Comparison of ENCODE assay signal across 8 cellular contexts in genomic region chr22:19766506-19767426, GRCh38. TPM values are rescaled to one million over a fixed set of nuclear protein-coding genes. Genes with fewer than 3 reads are reported as not detected.
DNase-seq lines count a peak whose midpoint lies in the region; ATAC-seq and TF ChIP-seq lines count a peak whose summit lies in the region.

No MANE protein-coding gene starts in this region.

- peaks cover 68% of the 10 kb centered on the region for H3K27me3 ChIP-seq in H7 (ENCODE audit: control insufficient read depth, insufficient read depth, low read length)
- H3K27me3 ChIP-seq in effector memory CD4-positive, alpha-beta T cell (replicated peaks; ENCODE audit: control insufficient read depth, insufficient read depth, low read length, poor library complexity, severe bottlenecking) = peaks cover 47% of the 10 kb centered on the region
- H3K27me3 ChIP-seq in trophoblast cell (ENCODE audit: insufficient read depth, low read length) = peaks cover 80% of the 10 kb centered on the region

- H4K12ac ChIP-seq in trophoblast cell (ENCODE audit: low read depth, low read length) = no peak overlapping the region

- no peak overlapping the region for H4K91ac ChIP-seq in trophoblast cell (ENCODE audit: low read depth, low read length)

- no peak overlapping the region for H3K9ac ChIP-seq in trophoblast cell (ENCODE audit: low read length)

- no peaks in the 10 kb centered on the region for H3K79me2 ChIP-seq in trophoblast cell (ENCODE audit: control insufficient read depth, insufficient read depth, low read length, poor library complexity)

- no peak overlapping the region for H3K18ac ChIP-seq in trophoblast cell (ENCODE audit: low read length)

- H2BK12ac ChIP-seq in trophoblast cell (ENCODE audit: low read length) = no peak overlapping the region

- no peaks in the 10 kb centered on the region for H3K9me3 ChIP-seq in effector memory CD4-positive, alpha-beta T cell (ENCODE audit: control insufficient read depth, low read length)
- H3K9me3 ChIP-seq in trophoblast cell (ENCODE audit: insufficient read depth, low read depth, low read length) = peaks cover 15% of the 10 kb centered on the region

- H3K23ac ChIP-seq in trophoblast cell (ENCODE audit: low read length) = no peak overlapping the region

- H3K36me3 ChIP-seq in H7 (replicated peaks; ENCODE audit: control insufficient read depth, insufficient read depth, low read length) (no peaks in the 10 kb centered on the region), trophoblast cell (ENCODE audit: control insufficient read depth in 1 of 2, insufficient read depth in 2 of 2, low read length in 2 of 2) (no peaks in the 10 kb centered on the region)
- H3K36me3 ChIP-seq in effector memory CD4-positive, alpha-beta T cell (ENCODE audit: control insufficient read depth, insufficient read depth, low read length) = no peaks in the 10 kb centered on the region

- peaks cover 19% of the 10 kb centered on the region for H3K4me1 ChIP-seq in effector memory CD4-positive, alpha-beta T cell (ENCODE audit: control insufficient read depth, insufficient read depth, low read length, poor library complexity, severe bottlenecking)
- peaks cover 3 to 6% of the 10 kb centered on the region in 2 experiments for H3K4me1 ChIP-seq in trophoblast cell (ENCODE audit: control insufficient read depth in 1 of 2, insufficient read depth in 2 of 2, low read length in 2 of 2)

- ATAC-seq in HG02571 (IDR thresholded peaks at IDR 0.05; ENCODE audit: unreplicated experiment) = no peak

- no peak overlapping the region for H2AK5ac ChIP-seq in trophoblast cell (ENCODE audit: low read length)

- peak overlapping the region; percentile 21; the same call in 1 of the 2 replicates for H3K4me3 ChIP-seq in H7 (ENCODE audit: insufficient read depth, low read depth, low read length)
- H3K4me3 ChIP-seq in WI38 (ENCODE audit: low read depth, low read length) = peak overlapping the region; percentile 14; the same call in 1 of the 2 replicates
- peak overlapping the region; percentile 39 for H3K4me3 ChIP-seq in effector memory CD4-positive, alpha-beta T cell (ENCODE audit: insufficient read depth, low read depth, low read length, poor library complexity, severe bottlenecking)
- no peak overlapping the region for H3K4me3 ChIP-seq in trophoblast cell (ENCODE audit: low read depth, low read length)

- H3K27ac ChIP-seq in effector memory CD4-positive, alpha-beta T cell (ENCODE audit: insufficient read depth, low read length, poor library complexity, severe bottlenecking) = no peak overlapping the region
- no peak overlapping the region for H3K27ac ChIP-seq in trophoblast cell (ENCODE audit: low read depth, low read length)

- no peak for TF ChIP-seq CTCF in WI38 (IDR thresholded peaks at IDR 0.05; ENCODE audit: low read depth, low read length)

- no peaks in the 10 kb centered on the region for H3K79me1 ChIP-seq in trophoblast cell (ENCODE audit: low read length)

- H3K4me2 ChIP-seq in trophoblast cell (ENCODE audit: low read length) = peak overlapping the region; percentile 56

- no peak overlapping the region for H2AFZ ChIP-seq in trophoblast cell (ENCODE audit: insufficient read depth, low read length, poor library complexity)

- no peak overlapping the region for H3K4ac ChIP-seq in trophoblast cell (ENCODE audit: low read depth, low read length)

- H2BK5ac ChIP-seq in trophoblast cell (ENCODE audit: low read depth, low read length, poor library complexity) = no peak overlapping the region

- no CpG with 5 or more reads among the region's 105 CpGs for WGBS in trophoblast cell (ENCODE audit: extremely low coverage, insufficient coverage, insufficient read length)

- H3K14ac ChIP-seq in trophoblast cell (ENCODE audit: low read length) = no peak overlapping the region

- H2BK120ac ChIP-seq in trophoblast cell (ENCODE audit: insufficient read depth, low read length, poor library complexity) = no peak overlapping the region

- H4K8ac ChIP-seq in trophoblast cell (ENCODE audit: low read depth, low read length) = no peak overlapping the region

- DNase-seq in H7 (peak; percentile 85), trophoblast cell (peak; percentile 25 to 55), putamen (ENCODE audit: low spot score) (no peak), NCI-H1417 treated with DMSO at 0.1 percent for 48 hours (lab: John Stamatoyannopoulos, UW) (no peak), NCI-H1436 treated with DMSO at 0.1 percent for 48 hours (lab: John Stamatoyannopoulos, UW) (no peak)
- DNase-seq in effector memory CD4-positive, alpha-beta T cell = peak in 2 of 3 donors; percentile 8 to 20

RNA-seq across cellular contexts. Expression of gene TBX1, which starts 6.2 kb away (rescaled TPM):
- 6.2 and 6.7 TPM in 2 replicates for total RNA-seq in H7 (2014; rRNA removed; shearing (Covaris generic))
- 6.7 and 6.8 TPM in 2 replicates for polyA plus RNA-seq in trophoblast cell (2013)

RNA-seq across cellular contexts. Expression of gene GP1BB, which starts 43.4 kb away (rescaled TPM):
- 3.7 and 7.3 TPM in 2 replicates for total RNA-seq in H7 (2014; rRNA removed; shearing (Covaris generic))
- 0.05 TPM in 1 of 2 replicates, not detected in the other for polyA plus RNA-seq in trophoblast cell (2013)

RNA-seq across cellular contexts. Expression of gene SEPTIN5, which starts 52.5 kb away (rescaled TPM):
- 28.4 and 36.0 TPM in 2 replicates for total RNA-seq in H7 (2014; rRNA removed; shearing (Covaris generic))
- 1.5 TPM in 2 replicates for polyA plus RNA-seq in trophoblast cell (2013)

Comparison
In these comparisons a context has a peak if more than half of its experiments do, and no peak if none do; other contexts are left out.
1. DNase-seq: peak in H7 (single experiment), effector memory CD4-positive, alpha-beta T cell (2 of 3) and trophoblast cell (2 of 2); none in putamen (single experiment), NCI-H1417 treated with DMSO at 0.1 percent for 48 hours (single experiment) and NCI-H1436 treated with DMSO at 0.1 percent for 48 hours (single experiment).